Comparison of ENCODE assay signal across 16 cellular contexts in genomic region chr11:120682026-120682649, GRCh38.
DNase-seq lines count a peak whose midpoint lies in the region; ATAC-seq and TF ChIP-seq lines count a peak whose summit lies in the region.
"Had no signal": no experiment of that assay in that cellular context is flagged by ENCODE, and none has a peak within 500 bp of the region (broad histone marks: within the 10 kb centered on the region; RNA-seq: fewer than 3 reads in every experiment).

No MANE protein-coding gene starts in this region.

- H3K4me1 ChIP-seq in heart left ventricle = no peaks in the 10 kb centered on the region

- DNase-seq in NCI-H1092 treated with DMSO at 0.1 percent for 48 hours (lab: John Stamatoyannopoulos, UW) (peak; percentile 37), NCI-H1092 (lab: John Stamatoyannopoulos, UW) (no peak), iPS DF 19.7 (ENCODE audit: low read depth, low spot score) (peak; percentile 59), heart left ventricle (no peak), DMS153 treated with DMSO at 0.1 percent for 48 hours (lab: John Stamatoyannopoulos, UW; ENCODE audit: unreplicated experiment) (no peak)
- DNase-seq in stimulated activated CD4-positive, alpha-beta T cell treated with anti-CD3 and anti-CD28 coated beads, Interleukin-12 subunit alpha, Interleukin-12 subunit beta, amount 100 ng/mL, for 4 hours = no peak
- DNase-seq: AML-193, GF-D8, GOT3, KBM-7, NCI-H187 had no signal

- 53 to 66% (median 61%) methylated on average over 10 of the region's 10 CpGs for WGBS in heart left ventricle, 4 donors

- no peak for TF ChIP-seq POLR2A in heart left ventricle (IDR thresholded peaks at IDR 0.05)

- H3K27ac ChIP-seq in neural cell (ENCODE audit: low read length) (no peak overlapping the region), heart left ventricle (no peak overlapping the region)
- H3K27ac ChIP-seq: 22Rv1 had no signal

- no peak overlapping the region for H2AFZ ChIP-seq in neural cell (ENCODE audit: low read depth, low read length)

- intact Hi-C loops in heart left ventricle (cut with DNase I) = loop anchor here in 8 of 10 donors (5.0 to 10.0 kb wide), 8 partner anchors 263 to 447 kb away; partner anchors contain the start of genes ARHGEF12 (in 1 of the 8) and TLCD5 (in 1 of the 8)

- no peak for TF ChIP-seq EP300 in neural cell (conservative IDR thresholded peaks at IDR 0.05; ENCODE audit: poor library complexity, severe bottlenecking)

- H3K9ac ChIP-seq in neural cell (ENCODE audit: low read length) = no peak overlapping the region

- peak; percentile 29 for TF ChIP-seq CTCF in neural cell (IDR thresholded peaks at IDR 0.05; ENCODE audit: poor library complexity, severe bottlenecking)
- TF ChIP-seq CTCF in heart left ventricle (IDR thresholded peaks at IDR 0.05) = no peak

- H3F3A ChIP-seq in neural cell (ENCODE audit: insufficient read depth, low read length, poor library complexity, severe bottlenecking) = no peaks in the 10 kb centered on the region

- H3K4me2 ChIP-seq in neural cell (ENCODE audit: low read length) = no peak overlapping the region

- H3K36me3 ChIP-seq in neural cell (ENCODE audit: insufficient read depth, low read length) (no peaks in the 10 kb centered on the region), heart left ventricle (no peaks in the 10 kb centered on the region)

- H3K79me2 ChIP-seq in neural cell (replicated peaks; ENCODE audit: insufficient read depth, low read length) = no peaks in the 10 kb centered on the region

- no peaks in the 10 kb centered on the region for H4K20me1 ChIP-seq in neural cell (ENCODE audit: insufficient read depth)

- peak; percentile 14 for TF ChIP-seq RAD21 in neural cell (conservative IDR thresholded peaks at IDR 0.05)

- ATAC-seq in HG03442 (IDR thresholded peaks at IDR 0.05; ENCODE audit: unreplicated experiment) (no peak), heart left ventricle (no peak)
- ATAC-seq: GM12878, HepG2 had no signal

- H3K9me3 ChIP-seq in neural cell (ENCODE audit: low read length) (no peaks in the 10 kb centered on the region), heart left ventricle (no peaks in the 10 kb centered on the region)

- H3K4me3 ChIP-seq in neural cell (ENCODE audit: low read length) = no peak overlapping the region
- no peak overlapping the region for H3K4me3 ChIP-seq in heart left ventricle
- H3K4me3 ChIP-seq: GM12878 had no signal

- no peaks in the 10 kb centered on the region for H3K27me3 ChIP-seq in neural cell (ENCODE audit: insufficient read depth, low read depth, low read length)
- peaks cover 0 to 63% (median 8%) of the 10 kb centered on the region in 9 donors for H3K27me3 ChIP-seq in heart left ventricle

- H3K9me2 ChIP-seq in neural cell (ENCODE audit: insufficient read depth, low read length) = no peaks in the 10 kb centered on the region

TF ChIP-seq in neural cell, 6 proteins besides CTCF, POLR2A, EP300 and RAD21:
- peak; percentile 39 for TF ChIP-seq SMC3 (conservative IDR thresholded peaks at IDR 0.05; ENCODE audit: poor library complexity)
- no peak for TF ChIP-seq REST (IDR thresholded peaks at IDR 0.05; ENCODE audit: borderline replicate concordance)

Comparison
In these comparisons a context has a peak if more than half of its experiments do, and no peak if none do; other contexts are left out.
1. DNase-seq: peak in NCI-H1092 treated with DMSO at 0.1 percent for 48 hours (single experiment) and iPS DF 19.7 (single experiment); none in NCI-H1092 (single experiment), stimulated activated CD4-positive, alpha-beta T cell treated with anti-CD3 and anti-CD28 coated beads, Interleukin-12 subunit alpha, Interleukin-12 subunit beta, amount 100 ng/mL, for 4 hours (single experiment), heart left ventricle (0 of 5) and DMS153 treated with DMSO at 0.1 percent for 48 hours (single experiment).